In genomic region chr2:189188446-189188845, GRCh38 we compare ENCODE assay signal across 20 cellular contexts.
"Had no signal": no experiment of that assay in that cellular context is flagged by ENCODE, and none has a peak within 500 bp of the region (broad histone marks: within the 10 kb centered on the region; RNA-seq: fewer than 3 reads in every experiment).

No MANE protein-coding gene starts in this region.

- ATAC-seq: body of pancreas; stimulated activated naive CD8-positive, alpha-beta T cell treated with anti-CD3 and anti-CD28 coated beads, Interleukin-15, amount 100 ng/mL, for 72 hours had no signal

- FAIRE-seq: colon, frontal cortex had no signal

- H3K27ac Mint-ChIP-seq: activated naive CD8-positive, alpha-beta T cell; activated T-helper 1 cell treated with anti-CD3 and anti-CD28 coated beads, Interleukin-12 subunit alpha, Interleukin-12 subunit beta, Interleukin-2, Interleukin-4 antibody, amounts not matched to agents 30 ng/mL and 10 ng/mL and 1 ng/mL, durations not matched to agents 14 hours and 24 hours and 36 hours; stimulated activated naive CD8-positive, alpha-beta T cell treated with anti-CD3 and anti-CD28 coated beads, Interleukin-15, amount 100 ng/mL, for 72 hours had no signal

- H3K4me1 Mint-ChIP-seq: stimulated activated naive CD8-positive, alpha-beta T cell treated with anti-CD3 and anti-CD28 coated beads, Interleukin-15, amount 100 ng/mL, for 72 hours had no signal

- H3K4me3 ChIP-seq: body of pancreas, dorsolateral prefrontal cortex, lung, prostate gland, right atrium auricular region, suprapubic skin had no signal

- H3K4me1 ChIP-seq: body of pancreas, prostate gland, right atrium auricular region, suprapubic skin had no signal

- H3K9me3 Mint-ChIP-seq: activated T-helper 1 cell treated with anti-CD3 and anti-CD28 coated beads, Interleukin-12 subunit alpha, Interleukin-12 subunit beta, Interleukin-2, Interleukin-4 antibody, amounts not matched to agents 30 ng/mL and 10 ng/mL and 1 ng/mL, durations not matched to agents 14 hours and 24 hours and 36 hours; stimulated activated naive CD8-positive, alpha-beta T cell treated with anti-CD3 and anti-CD28 coated beads, Interleukin-15, amount 100 ng/mL, for 72 hours had no signal

- H3K27me3 ChIP-seq: body of pancreas, dorsolateral prefrontal cortex, right atrium auricular region, suprapubic skin had no signal

- H3K27ac ChIP-seq: body of pancreas, dorsolateral prefrontal cortex, prostate gland, right atrium auricular region, suprapubic skin, WERI-Rb-1 had no signal

- H3K4me3 Mint-ChIP-seq: activated naive CD8-positive, alpha-beta T cell; activated T-helper 1 cell treated with anti-CD3 and anti-CD28 coated beads, Interleukin-12 subunit alpha, Interleukin-12 subunit beta, Interleukin-2, Interleukin-4 antibody, amounts not matched to agents 30 ng/mL and 10 ng/mL and 1 ng/mL, durations not matched to agents 14 hours and 24 hours and 36 hours; stimulated activated naive CD8-positive, alpha-beta T cell treated with anti-CD3 and anti-CD28 coated beads, Interleukin-15, amount 100 ng/mL, for 72 hours had no signal

- H3K36me3 ChIP-seq: prostate gland, right atrium auricular region, suprapubic skin, WERI-Rb-1 had no signal

- H3K9me3 ChIP-seq: body of pancreas, prostate gland, right atrium auricular region, suprapubic skin had no signal

- DNase-seq: activated CD4-positive, alpha-beta T cell treated with anti-CD3 and anti-CD28 coated beads, Interleukin-2, amount 50 U/mL, for 4 hours; activated gamma-delta T cell treated with Interleukin-2 at 50 U/mL for 16 hours; body of pancreas; caudate nucleus; dorsolateral prefrontal cortex; hypothalamus; islet precursor cell; midbrain; stimulated activated naive CD8-positive, alpha-beta T cell treated with anti-CD3 and anti-CD28 coated beads, Interleukin-15, amount 100 ng/mL, for 72 hours; T-helper 2 cell; trophoblast cell; WERI-Rb-1 had no signal

- H3K27me3 Mint-ChIP-seq: stimulated activated naive CD8-positive, alpha-beta T cell treated with anti-CD3 and anti-CD28 coated beads, Interleukin-15, amount 100 ng/mL, for 72 hours had no signal
